Comparison of ENCODE assay signal across 1 cellular context in the genomic region with DNA sequence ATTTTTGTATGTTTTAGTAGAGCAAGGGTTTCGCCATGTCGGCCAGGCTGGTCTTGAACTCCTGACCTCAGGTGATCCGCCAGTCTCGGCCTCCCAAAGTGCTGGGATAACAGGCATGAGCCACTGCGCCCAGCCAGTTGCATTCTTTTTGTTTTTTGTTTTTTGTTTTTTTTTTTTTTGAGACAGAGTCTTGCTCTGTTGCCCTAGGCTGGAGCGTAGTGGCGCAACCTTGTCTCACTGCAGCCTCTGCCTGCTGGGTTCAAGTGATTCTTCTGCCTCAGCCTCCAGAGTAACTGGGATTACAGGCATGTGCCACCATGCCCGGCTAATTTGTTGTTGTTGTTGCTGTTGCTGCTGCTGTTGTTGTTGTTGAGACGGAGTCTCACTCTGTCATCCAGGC.
TF ChIP-seq lines count a peak whose summit lies in the region.

No MANE protein-coding gene starts in this region.

TF ChIP-seq in K562, 482 proteins besides CTCF, POLR2A, EP300 and RAD21:
- peak; percentile 45; the same call in 1 of the 2 replicates for TF ChIP-seq SMARCA5 (IDR thresholded peaks at IDR 0.05)
- TF ChIP-seq CEBPB (tag; IDR thresholded peaks at IDR 0.05), result peak; percentile 38; the same call in 1 of the 2 replicates
